ENCODE assay signal across 1 cellular context in genomic region chr14:92039720-92040430, GRCh38.
TF ChIP-seq lines count a peak whose summit lies in the region.

Gene TRIP11, minus strand, starts transcription at chr14:92040059. Its CDS starts 374 bp downstream, at chr14:92039685.

TF ChIP-seq in K562, 482 proteins besides CTCF, POLR2A, EP300 and RAD21 (continued from another document and continues in another):
- no peak for TF ChIP-seq E2F3 (CRISPR knock-in tag; IDR thresholded peaks at IDR 0.05)
- no peak for TF ChIP-seq ZNF445 (CRISPR knock-in tag; IDR thresholded peaks at IDR 0.05; ENCODE audit: low read depth)
- TF ChIP-seq PREB (CRISPR knock-in tag; IDR thresholded peaks at IDR 0.05), result no peak
- TF ChIP-seq ZC3H11A (IDR thresholded peaks at IDR 0.05; ENCODE audit: low read depth, low read length), result no peak
- no peak for TF ChIP-seq CREB3 (tag; conservative IDR thresholded peaks at IDR 0.05; ENCODE audit: low read depth)
- TF ChIP-seq MCM7 (IDR thresholded peaks at IDR 0.05), result no peak
- TF ChIP-seq RAD51 (IDR thresholded peaks at IDR 0.05; ENCODE audit: borderline replicate concordance, low read depth), result no peak
- TF ChIP-seq FOXP4 (CRISPR knock-in tag; IDR thresholded peaks at IDR 0.05; ENCODE audit: borderline replicate concordance), result no peak
- peak; percentile 75 for TF ChIP-seq SP1 (CRISPR knock-in tag; IDR thresholded peaks at IDR 0.05)
- TF ChIP-seq SREBF1 (IDR thresholded peaks at IDR 0.05; ENCODE audit: borderline replicate concordance, low read depth, low read length), result no peak
- no peak for TF ChIP-seq CBX8 (IDR thresholded peaks at IDR 0.05; ENCODE audit: borderline replicate concordance, extremely low read depth, low read depth, low read length, poor library complexity, severe bottlenecking)
- TF ChIP-seq DLX4 (CRISPR knock-in tag; IDR thresholded peaks at IDR 0.05), result no peak
- no peak for TF ChIP-seq ZNF609 (CRISPR knock-in tag; IDR thresholded peaks at IDR 0.05; ENCODE audit: borderline replicate concordance)
- TF ChIP-seq FOXA3 (CRISPR knock-in tag; conservative IDR thresholded peaks at IDR 0.05 in 1 of 2, IDR thresholded peaks at IDR 0.05 in 1 of 2), result no peak
- TF ChIP-seq MXD1 (CRISPR knock-in tag; IDR thresholded peaks at IDR 0.05; ENCODE audit: borderline replicate concordance, poor library complexity, severe bottlenecking), result no peak
- peak; percentile 83 for TF ChIP-seq SIN3B (IDR thresholded peaks at IDR 0.05; ENCODE audit: low read depth)
- TF ChIP-seq ARID3A (IDR thresholded peaks at IDR 0.05; ENCODE audit: borderline replicate concordance, low read depth, low read length), result no peak
- peak; percentile 96 for TF ChIP-seq THAP12 (CRISPR knock-in tag; IDR thresholded peaks at IDR 0.05)
- no peak for TF ChIP-seq DNMT1 (IDR thresholded peaks at IDR 0.05)
- TF ChIP-seq RFX1 (IDR thresholded peaks at IDR 0.05), result peak; percentile 21; the same call in 1 of the 2 replicates
- TF ChIP-seq CHAMP1 (IDR thresholded peaks at IDR 0.05), result no peak
- TF ChIP-seq ZBTB1 (CRISPR knock-in tag; IDR thresholded peaks at IDR 0.05; ENCODE audit: borderline replicate concordance, low read depth), result peak; percentile 67; the same call in 1 of the 2 replicates
- no peak for TF ChIP-seq RBM15 (IDR thresholded peaks at IDR 0.05; ENCODE audit: insufficient read depth, low read length)
- no peak for TF ChIP-seq ZNF444 (CRISPR knock-in tag; IDR thresholded peaks at IDR 0.05)
- no peak for TF ChIP-seq HDAC6 (IDR thresholded peaks at IDR 0.05; ENCODE audit: low read depth, low read length)
- TF ChIP-seq MIER1 (IDR thresholded peaks at IDR 0.05; ENCODE audit: low read depth), result no peak
- no peak for TF ChIP-seq ZNF398 (CRISPR knock-in tag; IDR thresholded peaks at IDR 0.05)
- peak in 1 of 2 experiments; percentile 14; a peak in 1 of 4 replicates for TF ChIP-seq TBL1XR1 (IDR thresholded peaks at IDR 0.05; ENCODE audit: low read length in 2 of 2)
- no peak for TF ChIP-seq ZNF77 (CRISPR knock-in tag; IDR thresholded peaks at IDR 0.05)
- TF ChIP-seq NFRKB (IDR thresholded peaks at IDR 0.05; ENCODE audit: low read depth), result peak; percentile 95
- TF ChIP-seq ID3 (CRISPR knock-in tag; IDR thresholded peaks at IDR 0.05), result no peak
- no peak for TF ChIP-seq ID3 (tag; IDR thresholded peaks at IDR 0.05)
